1 cellular context compared by ENCODE assay signal in the genomic region with DNA sequence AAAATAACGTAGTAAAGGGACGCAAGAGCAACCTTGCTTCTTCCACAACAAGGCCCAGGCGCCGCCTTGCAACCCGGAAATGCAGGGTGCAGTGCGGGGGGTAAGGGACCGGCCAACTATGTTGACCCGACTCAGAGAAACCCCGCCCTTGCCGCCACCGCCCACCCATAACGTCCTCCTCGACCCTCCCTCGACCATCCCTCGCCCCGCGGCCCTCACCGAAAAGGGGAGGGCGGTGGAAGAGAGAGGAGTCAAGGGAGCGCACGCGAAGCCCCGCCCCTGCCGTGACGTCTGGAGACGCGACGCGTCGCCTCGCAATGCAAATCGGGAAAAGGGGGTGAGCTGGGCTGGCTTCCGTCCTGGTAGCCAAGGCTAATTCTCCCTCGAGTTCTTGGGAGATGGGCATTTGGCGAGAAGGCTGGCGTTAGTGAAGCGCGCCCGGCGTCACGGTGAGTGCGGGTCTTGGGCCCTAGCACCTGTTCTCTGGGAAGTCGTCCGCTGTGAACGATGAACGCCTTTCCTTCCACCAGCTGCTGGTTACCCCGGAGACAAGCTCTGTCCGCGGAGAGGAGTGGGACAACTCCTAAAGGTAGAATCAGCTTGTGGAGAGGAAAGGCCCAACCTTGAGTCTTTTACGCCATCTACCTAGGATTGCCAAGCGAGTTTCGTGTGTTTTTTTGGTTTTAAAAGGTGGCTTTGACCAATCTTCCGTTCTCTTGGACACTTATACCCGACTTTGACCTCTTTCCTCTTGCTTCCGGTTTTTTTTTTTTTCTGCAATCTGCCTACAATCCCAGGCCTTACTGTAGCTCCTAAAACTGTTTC.
TF ChIP-seq lines count a peak whose summit lies in the region.

TSS of gene USP8 (plus strand) at position 340 of the 825 bp plus-strand sequence. CDS start 14,669 bp downstream, outside the sequence.

TF ChIP-seq in K562, 482 proteins besides CTCF, POLR2A, EP300 and RAD21 (continued from another document and continues in another):
- TF ChIP-seq, protein P1, sequence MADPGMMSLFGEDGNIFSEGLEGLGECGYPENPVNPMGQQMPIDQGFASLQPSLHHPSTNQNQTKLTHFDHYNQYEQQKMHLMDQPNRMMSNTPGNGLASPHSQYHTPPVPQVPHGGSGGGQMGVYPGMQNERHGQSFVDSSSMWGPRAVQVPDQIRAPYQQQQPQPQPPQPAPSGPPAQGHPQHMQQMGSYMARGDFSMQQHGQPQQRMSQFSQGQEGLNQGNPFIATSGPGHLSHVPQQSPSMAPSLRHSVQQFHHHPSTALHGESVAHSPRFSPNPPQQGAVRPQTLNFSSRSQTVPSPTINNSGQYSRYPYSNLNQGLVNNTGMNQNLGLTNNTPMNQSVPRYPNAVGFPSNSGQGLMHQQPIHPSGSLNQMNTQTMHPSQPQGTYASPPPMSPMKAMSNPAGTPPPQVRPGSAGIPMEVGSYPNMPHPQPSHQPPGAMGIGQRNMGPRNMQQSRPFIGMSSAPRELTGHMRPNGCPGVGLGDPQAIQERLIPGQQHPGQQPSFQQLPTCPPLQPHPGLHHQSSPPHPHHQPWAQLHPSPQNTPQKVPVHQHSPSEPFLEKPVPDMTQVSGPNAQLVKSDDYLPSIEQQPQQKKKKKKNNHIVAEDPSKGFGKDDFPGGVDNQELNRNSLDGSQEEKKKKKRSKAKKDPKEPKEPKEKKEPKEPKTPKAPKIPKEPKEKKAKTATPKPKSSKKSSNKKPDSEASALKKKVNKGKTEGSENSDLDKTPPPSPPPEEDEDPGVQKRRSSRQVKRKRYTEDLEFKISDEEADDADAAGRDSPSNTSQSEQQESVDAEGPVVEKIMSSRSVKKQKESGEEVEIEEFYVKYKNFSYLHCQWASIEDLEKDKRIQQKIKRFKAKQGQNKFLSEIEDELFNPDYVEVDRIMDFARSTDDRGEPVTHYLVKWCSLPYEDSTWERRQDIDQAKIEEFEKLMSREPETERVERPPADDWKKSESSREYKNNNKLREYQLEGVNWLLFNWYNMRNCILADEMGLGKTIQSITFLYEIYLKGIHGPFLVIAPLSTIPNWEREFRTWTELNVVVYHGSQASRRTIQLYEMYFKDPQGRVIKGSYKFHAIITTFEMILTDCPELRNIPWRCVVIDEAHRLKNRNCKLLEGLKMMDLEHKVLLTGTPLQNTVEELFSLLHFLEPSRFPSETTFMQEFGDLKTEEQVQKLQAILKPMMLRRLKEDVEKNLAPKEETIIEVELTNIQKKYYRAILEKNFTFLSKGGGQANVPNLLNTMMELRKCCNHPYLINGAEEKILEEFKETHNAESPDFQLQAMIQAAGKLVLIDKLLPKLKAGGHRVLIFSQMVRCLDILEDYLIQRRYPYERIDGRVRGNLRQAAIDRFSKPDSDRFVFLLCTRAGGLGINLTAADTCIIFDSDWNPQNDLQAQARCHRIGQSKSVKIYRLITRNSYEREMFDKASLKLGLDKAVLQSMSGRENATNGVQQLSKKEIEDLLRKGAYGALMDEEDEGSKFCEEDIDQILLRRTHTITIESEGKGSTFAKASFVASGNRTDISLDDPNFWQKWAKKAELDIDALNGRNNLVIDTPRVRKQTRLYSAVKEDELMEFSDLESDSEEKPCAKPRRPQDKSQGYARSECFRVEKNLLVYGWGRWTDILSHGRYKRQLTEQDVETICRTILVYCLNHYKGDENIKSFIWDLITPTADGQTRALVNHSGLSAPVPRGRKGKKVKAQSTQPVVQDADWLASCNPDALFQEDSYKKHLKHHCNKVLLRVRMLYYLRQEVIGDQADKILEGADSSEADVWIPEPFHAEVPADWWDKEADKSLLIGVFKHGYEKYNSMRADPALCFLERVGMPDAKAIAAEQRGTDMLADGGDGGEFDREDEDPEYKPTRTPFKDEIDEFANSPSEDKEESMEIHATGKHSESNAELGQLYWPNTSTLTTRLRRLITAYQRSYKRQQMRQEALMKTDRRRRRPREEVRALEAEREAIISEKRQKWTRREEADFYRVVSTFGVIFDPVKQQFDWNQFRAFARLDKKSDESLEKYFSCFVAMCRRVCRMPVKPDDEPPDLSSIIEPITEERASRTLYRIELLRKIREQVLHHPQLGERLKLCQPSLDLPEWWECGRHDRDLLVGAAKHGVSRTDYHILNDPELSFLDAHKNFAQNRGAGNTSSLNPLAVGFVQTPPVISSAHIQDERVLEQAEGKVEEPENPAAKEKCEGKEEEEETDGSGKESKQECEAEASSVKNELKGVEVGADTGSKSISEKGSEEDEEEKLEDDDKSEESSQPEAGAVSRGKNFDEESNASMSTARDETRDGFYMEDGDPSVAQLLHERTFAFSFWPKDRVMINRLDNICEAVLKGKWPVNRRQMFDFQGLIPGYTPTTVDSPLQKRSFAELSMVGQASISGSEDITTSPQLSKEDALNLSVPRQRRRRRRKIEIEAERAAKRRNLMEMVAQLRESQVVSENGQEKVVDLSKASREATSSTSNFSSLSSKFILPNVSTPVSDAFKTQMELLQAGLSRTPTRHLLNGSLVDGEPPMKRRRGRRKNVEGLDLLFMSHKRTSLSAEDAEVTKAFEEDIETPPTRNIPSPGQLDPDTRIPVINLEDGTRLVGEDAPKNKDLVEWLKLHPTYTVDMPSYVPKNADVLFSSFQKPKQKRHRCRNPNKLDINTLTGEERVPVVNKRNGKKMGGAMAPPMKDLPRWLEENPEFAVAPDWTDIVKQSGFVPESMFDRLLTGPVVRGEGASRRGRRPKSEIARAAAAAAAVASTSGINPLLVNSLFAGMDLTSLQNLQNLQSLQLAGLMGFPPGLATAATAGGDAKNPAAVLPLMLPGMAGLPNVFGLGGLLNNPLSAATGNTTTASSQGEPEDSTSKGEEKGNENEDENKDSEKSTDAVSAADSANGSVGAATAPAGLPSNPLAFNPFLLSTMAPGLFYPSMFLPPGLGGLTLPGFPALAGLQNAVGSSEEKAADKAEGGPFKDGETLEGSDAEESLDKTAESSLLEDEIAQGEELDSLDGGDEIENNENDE (IDR thresholded peaks at IDR 0.05; ENCODE audit: low read depth, low read length) = no peak
- TF ChIP-seq KAT2B (IDR thresholded peaks at IDR 0.05; ENCODE audit: low read depth, low read length) = no peak
- peak; percentile 45; the same call in 1 of the 2 replicates for TF ChIP-seq TOE1 (IDR thresholded peaks at IDR 0.05; ENCODE audit: borderline replicate concordance)
- TF ChIP-seq TOE1 (CRISPR knock-in tag; IDR thresholded peaks at IDR 0.05; ENCODE audit: borderline replicate concordance, low read depth) = no peak
- TF ChIP-seq FOS (IDR thresholded peaks at IDR 0.05; ENCODE audit: extremely low read depth, insufficient read length) = no peak
- TF ChIP-seq ZNF79 (CRISPR knock-in tag; IDR thresholded peaks at IDR 0.05; ENCODE audit: low read depth) = no peak
- TF ChIP-seq, protein P2, sequence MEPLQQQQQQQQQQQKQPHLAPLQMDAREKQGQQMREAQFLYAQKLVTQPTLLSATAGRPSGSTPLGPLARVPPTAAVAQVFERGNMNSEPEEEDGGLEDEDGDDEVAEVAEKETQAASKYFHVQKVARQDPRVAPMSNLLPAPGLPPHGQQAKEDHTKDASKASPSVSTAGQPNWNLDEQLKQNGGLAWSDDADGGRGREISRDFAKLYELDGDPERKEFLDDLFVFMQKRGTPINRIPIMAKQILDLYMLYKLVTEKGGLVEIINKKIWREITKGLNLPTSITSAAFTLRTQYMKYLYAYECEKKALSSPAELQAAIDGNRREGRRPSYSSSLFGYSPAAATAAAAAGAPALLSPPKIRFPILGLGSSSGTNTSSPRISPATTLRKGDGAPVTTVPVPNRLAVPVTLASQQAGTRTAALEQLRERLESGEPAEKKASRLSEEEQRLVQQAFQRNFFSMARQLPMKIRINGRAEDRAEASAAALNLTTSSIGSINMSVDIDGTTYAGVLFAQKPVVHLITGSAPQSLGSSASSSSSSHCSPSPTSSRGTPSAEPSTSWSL (CRISPR knock-in tag; IDR thresholded peaks at IDR 0.05; ENCODE audit: borderline replicate concordance) = no peak
- peak in 1 of 2 experiments; percentile 90; a peak in 1 of 4 replicates for TF ChIP-seq KDM4B (IDR thresholded peaks at IDR 0.05; ENCODE audit: borderline replicate concordance in 2 of 2, low read depth in 1 of 2)
- TF ChIP-seq ZNF707 (CRISPR knock-in tag; conservative IDR thresholded peaks at IDR 0.05) = no peak
- TF ChIP-seq ZNF740 (CRISPR knock-in tag; IDR thresholded peaks at IDR 0.05) = peak; percentile 80
- TF ChIP-seq ZNF740 (tag; IDR thresholded peaks at IDR 0.05) = no peak
- TF ChIP-seq, protein P3, sequence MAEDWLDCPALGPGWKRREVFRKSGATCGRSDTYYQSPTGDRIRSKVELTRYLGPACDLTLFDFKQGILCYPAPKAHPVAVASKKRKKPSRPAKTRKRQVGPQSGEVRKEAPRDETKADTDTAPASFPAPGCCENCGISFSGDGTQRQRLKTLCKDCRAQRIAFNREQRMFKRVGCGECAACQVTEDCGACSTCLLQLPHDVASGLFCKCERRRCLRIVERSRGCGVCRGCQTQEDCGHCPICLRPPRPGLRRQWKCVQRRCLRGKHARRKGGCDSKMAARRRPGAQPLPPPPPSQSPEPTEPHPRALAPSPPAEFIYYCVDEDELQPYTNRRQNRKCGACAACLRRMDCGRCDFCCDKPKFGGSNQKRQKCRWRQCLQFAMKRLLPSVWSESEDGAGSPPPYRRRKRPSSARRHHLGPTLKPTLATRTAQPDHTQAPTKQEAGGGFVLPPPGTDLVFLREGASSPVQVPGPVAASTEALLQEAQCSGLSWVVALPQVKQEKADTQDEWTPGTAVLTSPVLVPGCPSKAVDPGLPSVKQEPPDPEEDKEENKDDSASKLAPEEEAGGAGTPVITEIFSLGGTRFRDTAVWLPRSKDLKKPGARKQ (CRISPR knock-in tag; IDR thresholded peaks at IDR 0.05) = no peak
- 0 out of 2 replicates have a peak, but pooled peaks have one; percentile 27 for TF ChIP-seq CREB3L1 (IDR thresholded peaks at IDR 0.05; ENCODE audit: borderline replicate concordance, low read depth)
- TF ChIP-seq YY1 (IDR thresholded peaks at IDR 0.05; ENCODE audit: borderline replicate concordance in 1 of 3, control insufficient read depth in 1 of 3, extremely low read depth in 1 of 3, insufficient read depth in 3 of 3, insufficient read length in 1 of 3, insufficient replicate concordance in 2 of 3, low read depth in 1 of 3, low read length in 2 of 3) = peak in 2 of 3 experiments; percentile 20 to 66
- TF ChIP-seq, protein P4, sequence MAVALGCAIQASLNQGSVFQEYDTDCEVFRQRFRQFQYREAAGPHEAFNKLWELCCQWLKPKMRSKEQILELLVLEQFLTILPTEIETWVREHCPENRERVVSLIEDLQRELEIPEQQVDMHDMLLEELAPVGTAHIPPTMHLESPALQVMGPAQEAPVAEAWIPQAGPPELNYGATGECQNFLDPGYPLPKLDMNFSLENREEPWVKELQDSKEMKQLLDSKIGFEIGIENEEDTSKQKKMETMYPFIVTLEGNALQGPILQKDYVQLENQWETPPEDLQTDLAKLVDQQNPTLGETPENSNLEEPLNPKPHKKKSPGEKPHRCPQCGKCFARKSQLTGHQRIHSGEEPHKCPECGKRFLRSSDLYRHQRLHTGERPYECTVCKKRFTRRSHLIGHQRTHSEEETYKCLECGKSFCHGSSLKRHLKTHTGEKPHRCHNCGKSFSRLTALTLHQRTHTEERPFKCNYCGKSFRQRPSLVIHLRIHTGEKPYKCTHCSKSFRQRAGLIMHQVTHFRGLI (CRISPR knock-in tag; IDR thresholded peaks at IDR 0.05) = no peak
- no peak; the same call in 1 of the 2 replicates for TF ChIP-seq ZHX1 (conservative IDR thresholded peaks at IDR 0.05; ENCODE audit: low read length)
- TF ChIP-seq RBM15 (IDR thresholded peaks at IDR 0.05; ENCODE audit: insufficient read depth, low read length) = no peak
- TF ChIP-seq RBFOX2 (IDR thresholded peaks at IDR 0.05; ENCODE audit: low read depth, low read length) = peak; percentile 95
- TF ChIP-seq TFAM (CRISPR knock-in tag; conservative IDR thresholded peaks at IDR 0.05) = no peak
- no peak for TF ChIP-seq ZNF224 (CRISPR knock-in tag; IDR thresholded peaks at IDR 0.05)
- TF ChIP-seq, protein P5, sequence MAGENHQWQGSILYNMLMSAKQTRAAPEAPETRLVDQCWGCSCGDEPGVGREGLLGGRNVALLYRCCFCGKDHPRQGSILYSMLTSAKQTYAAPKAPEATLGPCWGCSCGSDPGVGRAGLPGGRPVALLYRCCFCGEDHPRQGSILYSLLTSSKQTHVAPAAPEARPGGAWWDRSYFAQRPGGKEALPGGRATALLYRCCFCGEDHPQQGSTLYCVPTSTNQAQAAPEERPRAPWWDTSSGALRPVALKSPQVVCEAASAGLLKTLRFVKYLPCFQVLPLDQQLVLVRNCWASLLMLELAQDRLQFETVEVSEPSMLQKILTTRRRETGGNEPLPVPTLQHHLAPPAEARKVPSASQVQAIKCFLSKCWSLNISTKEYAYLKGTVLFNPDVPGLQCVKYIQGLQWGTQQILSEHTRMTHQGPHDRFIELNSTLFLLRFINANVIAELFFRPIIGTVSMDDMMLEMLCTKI (IDR thresholded peaks at IDR 0.05; ENCODE audit: partially characterized antibody) = no peak
- TF ChIP-seq SRSF7 (optimal IDR thresholded peaks at IDR 0.05; ENCODE audit: low read depth, low read length) = no peak
- TF ChIP-seq FOXA3 (CRISPR knock-in tag; conservative IDR thresholded peaks at IDR 0.05 in 1 of 2, IDR thresholded peaks at IDR 0.05 in 1 of 2) = peak in 1 of 2 experiments; percentile 57; a peak in 1 of 4 replicates
- TF ChIP-seq MIER1 (IDR thresholded peaks at IDR 0.05; ENCODE audit: low read depth) = 0 out of 2 replicates have a peak, but pooled peaks have one; percentile 52
